ENCODE assay signal across 21 cellular contexts in the genomic region with DNA sequence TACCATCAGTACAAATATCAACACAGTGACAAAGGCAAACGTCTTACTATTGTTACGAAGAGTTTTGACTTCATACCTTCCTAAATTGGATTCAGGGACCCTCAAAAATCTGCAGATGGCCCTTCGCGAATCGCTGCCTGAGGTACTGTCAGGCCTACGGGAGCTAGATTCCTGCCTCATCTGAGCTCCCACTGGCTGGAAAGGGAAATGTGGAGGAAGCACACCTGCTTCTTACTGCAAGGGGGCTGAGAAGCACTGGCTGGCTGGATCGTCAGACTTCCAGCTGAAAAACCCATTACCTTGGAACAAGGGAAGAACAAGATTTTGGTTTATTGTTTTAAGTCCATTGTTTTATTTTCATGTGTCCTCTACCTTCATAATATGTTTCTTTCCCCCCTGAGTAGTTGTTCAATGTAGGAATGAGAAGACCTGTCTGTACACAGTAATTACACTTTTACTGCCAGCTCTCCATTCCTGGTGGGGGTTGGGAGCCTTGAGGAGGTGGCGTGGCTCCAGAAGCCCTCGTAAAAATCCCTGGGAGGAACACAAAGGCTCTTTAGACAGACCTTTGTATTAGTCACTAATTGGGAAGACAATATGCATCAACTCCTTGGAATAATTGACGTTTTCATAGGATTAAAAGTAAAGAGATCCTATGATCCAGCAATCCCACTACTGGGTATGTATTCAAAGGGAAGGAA.
"Had no signal": no experiment of that assay in that cellular context is flagged by ENCODE, and none has a peak within 500 bp of the region (broad histone marks: within the 10 kb centered on the region; RNA-seq: fewer than 3 reads in every experiment).

No MANE protein-coding gene starts in this region.

- H3K4me1 ChIP-seq: body of pancreas, esophagus muscularis mucosa, uterus had no signal

- H3K4me3 ChIP-seq: body of pancreas, esophagus muscularis mucosa, smooth muscle cell, uterus had no signal

- DNase-seq: activated CD4-positive, alpha-beta T cell treated with anti-CD3 and anti-CD28 coated beads for 48 hours; activated CD8-positive, alpha-beta memory T cell treated with anti-CD3 and anti-CD28 coated beads, Interleukin-2, amount 10 ng/mL, durations not matched to agents 7 days and 5 days; activated CD8-positive, alpha-beta T cell treated with anti-CD3 and anti-CD28 coated beads for 36 hours; activated gamma-delta T cell treated with Interleukin-2 at 50 U/mL for 16 hours; anterior cingulate cortex; body of pancreas; dermis blood vessel endothelial cell; effector memory CD8-positive, alpha-beta T cell; hypothalamus; left cardiac atrium; mesenchymal stem cell; naive B cell; posterior cingulate gyrus; stimulated activated CD4-positive, alpha-beta T cell treated with anti-CD3 and anti-CD28 coated beads, Interleukin-15, amount 100 ng/mL, for 24 hours; stimulated activated CD8-positive, alpha-beta memory T cell treated with anti-CD3 and anti-CD28 coated beads, Interleukin-4, amount 100 ng/mL, for 48 hours; stimulated activated naive B cell treated with anti-CD40 and anti-IgM and Interleukin-4, amounts not matched to agents 10 μg/mL and 1 μg/mL and 100 μg/mL, for 72 hours; T1000; trophoblast cell; uterus had no signal

- H3K27ac ChIP-seq: body of pancreas, esophagus muscularis mucosa, uterus had no signal

- H3K36me3 ChIP-seq: esophagus muscularis mucosa, uterus had no signal

- H3K27me3 ChIP-seq: body of pancreas, esophagus muscularis mucosa, uterus had no signal

- H3K9me3 ChIP-seq: body of pancreas, esophagus muscularis mucosa, uterus had no signal
